22 cellular contexts compared by ENCODE assay signal in genomic region chr12:115670869-115671268, GRCh38.
"Had no signal": no experiment of that assay in that cellular context is flagged by ENCODE, and none has a peak within 500 bp of the region (broad histone marks: within the 10 kb centered on the region; RNA-seq: fewer than 3 reads in every experiment).

No MANE protein-coding gene starts in this region.

- H3K4me1 ChIP-seq: SJCRH30 had no signal

- H3K4me3 ChIP-seq: K562, SJCRH30, SK-N-MC had no signal

- H3K27me3 ChIP-seq: SJCRH30 had no signal

- H3K9ac ChIP-seq: KMS-11 had no signal

- ATAC-seq: K562, Panc1, PC-3, Right ventricle myocardium inferior had no signal

- FAIRE-seq: HTR-8/SVneo, K562 had no signal

- H3K27ac ChIP-seq: HL-60, KMS-11, SJCRH30, SK-N-MC had no signal

- H3K36me3 ChIP-seq: SJCRH30 had no signal

- DNase-seq: Kasumi-1, MM.1S, NCI-H1092 treated with DMSO at 0.1 percent for 48 hours, NCI-H1436, NCI-H187, NCI-H2029, NCI-H2081 treated with DMSO at 0.1 percent for 48 hours, NCI-H2171, NCI-H345, NCI-H446 treated with DMSO at 0.1 percent for 48 hours, NCI-H510A treated with DMSO at 0.1 percent for 48 hours, NCI-H526, PC-3, SHP77 treated with DMSO at 0.1 percent for 48 hours, SJCRH30 had no signal

- H3K4me2 ChIP-seq: KMS-11 had no signal

- H3K9me3 ChIP-seq: SJCRH30 had no signal
